Comparison of ENCODE assay signal across 8 cellular contexts in the genomic region with DNA sequence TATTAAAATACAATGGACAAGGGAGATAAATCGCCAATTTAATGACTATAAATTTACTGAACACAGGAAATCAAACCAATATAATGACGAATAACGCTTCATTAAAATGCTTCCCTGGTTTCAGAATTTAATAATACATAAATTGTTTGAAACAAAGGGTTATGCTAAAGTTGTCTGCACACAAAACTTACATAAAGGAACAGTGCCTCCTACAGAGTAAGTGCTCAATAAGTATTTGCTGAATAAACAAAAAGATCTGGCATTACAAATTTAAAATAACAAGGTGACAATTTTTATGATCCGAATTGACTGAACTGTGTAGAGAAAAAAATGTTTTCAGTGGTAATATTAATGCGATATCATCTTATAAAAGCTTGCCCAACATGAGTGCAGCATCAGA.
DNase-seq lines count a peak whose midpoint lies in the region; ATAC-seq and TF ChIP-seq lines count a peak whose summit lies in the region.

No MANE protein-coding gene starts in this region.

- no peaks in the 10 kb centered on the region for H3K36me3 ChIP-seq in left ventricle myocardium inferior
- H3K36me3 ChIP-seq in spleen: no peaks in the 10 kb centered on the region

- 54 to 64% (median 56%) methylated on average over 5 of the region's 5 CpGs for WGBS in spleen, 5 donors

- H3K9me3 Mint-ChIP-seq in T-helper 2 cell treated with Interferon-gamma antibody and Interleukin-4, amounts not matched to agents 5 μg/mL and 100 μg/mL, for 36 hours: no peaks in the 10 kb centered on the region

- peaks cover 34% of the 10 kb centered on the region for H3K4me1 Mint-ChIP-seq in T-helper 2 cell treated with Interferon-gamma antibody and Interleukin-4, amounts not matched to agents 5 μg/mL and 100 μg/mL, for 36 hours (ENCODE audit: low read depth)

- peaks cover 3% of the 10 kb centered on the region for H3K27me3 Mint-ChIP-seq in T-helper 2 cell treated with Interferon-gamma antibody and Interleukin-4, amounts not matched to agents 5 μg/mL and 100 μg/mL, for 36 hours (ENCODE audit: low read depth)

- H3K9me3 ChIP-seq in left ventricle myocardium inferior (replicated peaks) (no peaks in the 10 kb centered on the region), spleen (no peaks in the 10 kb centered on the region)

- peak overlapping the region; percentile 97 for H3K27ac ChIP-seq in left ventricle myocardium inferior (replicated peaks)
- H3K27ac ChIP-seq in foreskin keratinocyte: peak overlapping the region; percentile 63
- peak overlapping the region; percentile 90 to 97 (median 96) for H3K27ac ChIP-seq in spleen

- DNase-seq in left ventricle myocardium inferior (no peak), left ventricle myocardium superior (no peak), foreskin keratinocyte (peak in 1 of 2 donors; percentile 22), spleen (no peak), inferior parietal cortex (ENCODE audit: extremely low spot score) (no peak)
- DNase-seq in T-helper 2 cell treated with Interferon-gamma antibody and Interleukin-4, amounts not matched to agents 5 μg/mL and 100 μg/mL, for 36 hours (ENCODE audit: low spot score): no peak

- intact Hi-C loops in left ventricle myocardium inferior (cut with micrococcal nuclease) (no loop called here), left ventricle myocardium superior (cut with micrococcal nuclease) (loop anchor here (10.0 kb wide), 2 partner anchors 50 to 210 kb away; no protein-coding TSS in a partner anchor), spleen (cut with DNase I; ENCODE audit: low total_unique reads) (loop anchor here (10.0 kb wide), 1 partner anchor 50 kb away; no protein-coding TSS in a partner anchor)

- TF ChIP-seq CTCF in left ventricle myocardium inferior (IDR thresholded peaks at IDR 0.05; ENCODE audit: borderline replicate concordance) (peak; percentile 30), foreskin keratinocyte (conservative IDR thresholded peaks at IDR 0.05) (peak; percentile 59), spleen (IDR thresholded peaks at IDR 0.05 in 8 of 11, conservative IDR thresholded peaks at IDR 0.05 in 3 of 11) (peak in 1 of 11 experiments; percentile 11)

- peak overlapping the region; percentile 83 for H3K27ac Mint-ChIP-seq in T-helper 2 cell treated with Interferon-gamma antibody and Interleukin-4, amounts not matched to agents 5 μg/mL and 100 μg/mL, for 36 hours

- peak overlapping the region; percentile 91 for H3K4me3 ChIP-seq in left ventricle myocardium inferior
- H3K4me3 ChIP-seq in spleen: peak overlapping the region in 5 of 8 donors; percentile 85 to 96 (median 91)

- TF ChIP-seq POLR2A in spleen (IDR thresholded peaks at IDR 0.05): no peak

- peaks cover 50% of the 10 kb centered on the region for H3K4me1 ChIP-seq in left ventricle myocardium inferior
- H3K4me1 ChIP-seq in foreskin keratinocyte: peaks cover 6% of the 10 kb centered on the region
- peaks cover 17 to 41% (median 37%) of the 10 kb centered on the region in 6 donors for H3K4me1 ChIP-seq in spleen

- peak overlapping the region; percentile 91 for H3K4me3 Mint-ChIP-seq in T-helper 2 cell treated with Interferon-gamma antibody and Interleukin-4, amounts not matched to agents 5 μg/mL and 100 μg/mL, for 36 hours

- no peak for ATAC-seq in left ventricle myocardium superior
- ATAC-seq in foreskin keratinocyte: no peak
- no peak for ATAC-seq in GM18519 (IDR thresholded peaks at IDR 0.05; ENCODE audit: low FRiP score, unreplicated experiment)
- ATAC-seq in GM21515 (IDR thresholded peaks at IDR 0.05; ENCODE audit: unreplicated experiment): no peak

- peaks cover 18% of the 10 kb centered on the region for H3K36me3 Mint-ChIP-seq in T-helper 2 cell treated with Interferon-gamma antibody and Interleukin-4, amounts not matched to agents 5 μg/mL and 100 μg/mL, for 36 hours (ENCODE audit: low read depth)

- H3K27me3 ChIP-seq in left ventricle myocardium inferior (ENCODE audit: low read depth) (no peaks in the 10 kb centered on the region), foreskin keratinocyte (no peaks in the 10 kb centered on the region), spleen (replicated peaks in 1 of 7) (no peaks in the 10 kb centered on the region)
